In genomic region chr18:50297621-50298442, GRCh38 we compare ENCODE assay signal across 8 cellular contexts. TPM values are rescaled to one million over a fixed set of nuclear protein-coding genes. Genes with fewer than 3 reads are reported as not detected.
DNase-seq lines count a peak whose midpoint lies in the region; ATAC-seq, FAIRE-seq and TF ChIP-seq lines count a peak whose summit lies in the region.

No MANE protein-coding gene starts in this region.

- no peaks in the 10 kb centered on the region for H3K9me3 ChIP-seq in A549

- DNase-seq in A549 (ENCODE audit: low read depth in 1 of 2, low spot score in 1 of 2) (peak in 1 of 2 experiments; percentile 24), NCI-H345 treated with DMSO at 0.1 percent for 48 hours (lab: John Stamatoyannopoulos, UW; ENCODE audit: unreplicated experiment) (peak; percentile 51), epithelial cell of proximal tubule (ENCODE audit: low read depth) (peak; percentile 13), midbrain (lab: John Stamatoyannopoulos, UW) (peak; percentile 73)
- peak; percentile 46 for DNase-seq in activated CD8-positive, alpha-beta memory T cell treated with anti-CD3 and anti-CD28 coated beads, Interleukin-2, amount 50 U/mL, for 24 hours (ENCODE audit: extremely low read depth)
- DNase-seq in stimulated activated CD8-positive, alpha-beta memory T cell treated with anti-CD3 and anti-CD28 coated beads, Interleukin-4, amount 100 ng/mL, for 48 hours = peak; percentile 82

- TF ChIP-seq RAD21 in A549 (conservative IDR thresholded peaks at IDR 0.05 in 1 of 2, IDR thresholded peaks at IDR 0.05 in 1 of 2) = no peak

- TF ChIP-seq EP300 in A549 (IDR thresholded peaks at IDR 0.05) = no peak

- peak overlapping the region; percentile 71 for H3K4me2 ChIP-seq in A549

- no peak for FAIRE-seq in A549 (lab: Jason Lieb, UNC)

- TF ChIP-seq CTCF in A549 (IDR thresholded peaks at IDR 0.05) = no peak
- TF ChIP-seq CTCF in epithelial cell of proximal tubule (conservative IDR thresholded peaks at IDR 0.05; ENCODE audit: low read depth, low read length) = no peak

- ATAC-seq in A549 = peak; percentile 77 to 81; a peak in 4 of 6 replicates
- ATAC-seq in GM18519 (IDR thresholded peaks at IDR 0.05; ENCODE audit: low FRiP score, unreplicated experiment) = peak; percentile 98
- ATAC-seq in HG03045 (IDR thresholded peaks at IDR 0.05; ENCODE audit: unreplicated experiment) = peak; percentile 99

- no peak for TF ChIP-seq POLR2A in A549 (IDR thresholded peaks at IDR 0.05; ENCODE audit: low read length)

- H3K27ac ChIP-seq in A549 = no peak overlapping the region

- CTCF ChIA-PET in A549 (lab: Yijun Ruan, JAX) = interaction anchor here (0.9 to 1.2 kb wide), 2 partner anchors 26 to 52 kb away, joined by 3 to 4 read pairs; no protein-coding TSS in a partner anchor

- no peaks in the 10 kb centered on the region for H3K4me1 ChIP-seq in A549

- H3K4me3 ChIP-seq in A549 (peak overlapping the region; percentile 34; the same call in 2 of the 3 replicates), epithelial cell of proximal tubule (ENCODE audit: low read depth, low read length) (peak overlapping the region; percentile 64)

- POLR2A ChIA-PET in A549 (lab: Yijun Ruan, JAX) = no interaction called here

- WGBS in A549 (ENCODE audit: missing lambda C conversion rate) = 54% methylated on average over 21 of the region's 28 CpGs

TF ChIP-seq in A549, 52 proteins besides CTCF, POLR2A, EP300 and RAD21:
- TF ChIP-seq ZC3H11A (IDR thresholded peaks at IDR 0.05) (no peak), CHD4 (IDR thresholded peaks at IDR 0.05; ENCODE audit: borderline replicate concordance) (no peak)

RNA-seq across cellular contexts. Expression of gene CXXC1, which starts 10.3 kb away (rescaled TPM):
- polyA plus RNA-seq in A549 (2011; rRNA removed) (19.1 and 21.2 TPM in 2 replicates), A549 (2017; fragmentation: RNase III; extraction: RNeasy Plus Mini Kit Qiagen cat#74134 plus additional on column Dnase treatment) (51.2 to 57.4 TPM (median 54.3 TPM) in 3 replicates)
- 72.5 and 73.3 TPM in 2 replicates for polyA plus RNA-seq in A549 (2012; cell fraction: cytosol; rRNA removed)
- 287 and 335 TPM in 2 replicates for polyA plus RNA-seq in A549 (2012; cell fraction: nucleus; rRNA removed)
- polyA minus RNA-seq in A549 (2011; rRNA and poly(A)+ RNA removed) = 18.0 and 19.1 TPM in 2 replicates
- 35.8 and 50.9 TPM in 2 replicates for total RNA-seq in epithelial cell of proximal tubule

RNA-seq across cellular contexts. Expression of gene MBD1, which starts 16.5 kb away (rescaled TPM):
- polyA plus RNA-seq in A549 (2011; rRNA removed) (27.9 and 28.6 TPM in 2 replicates), A549 (2017; fragmentation: RNase III; extraction: RNeasy Plus Mini Kit Qiagen cat#74134 plus additional on column Dnase treatment) (26.7 to 28.6 TPM (median 28.0 TPM) in 3 replicates)
- 33.3 and 35.1 TPM in 2 replicates for polyA plus RNA-seq in A549 (2012; cell fraction: cytosol; rRNA removed)
- 99.0 and 119 TPM in 2 replicates for polyA plus RNA-seq in A549 (2012; cell fraction: nucleus; rRNA removed)
- 28.9 and 34.9 TPM in 2 replicates for polyA minus RNA-seq in A549 (2011; rRNA and poly(A)+ RNA removed)
- total RNA-seq in epithelial cell of proximal tubule = 56.5 and 70.2 TPM in 2 replicates

RNA-seq across cellular contexts. Expression of gene CFAP53, which starts 31.5 kb away (rescaled TPM):
- polyA plus RNA-seq in A549 (2011; rRNA removed) (0.38 and 0.66 TPM in 2 replicates), A549 (2017; fragmentation: RNase III; extraction: RNeasy Plus Mini Kit Qiagen cat#74134 plus additional on column Dnase treatment) (0.45 to 0.55 TPM (median 0.54 TPM) in 3 replicates)
- 0.18 and 0.21 TPM in 2 replicates for polyA plus RNA-seq in A549 (2012; cell fraction: cytosol; rRNA removed)
- polyA plus RNA-seq in A549 (2012; cell fraction: nucleus; rRNA removed) = 0.05 and 0.06 TPM in 2 replicates
- polyA minus RNA-seq in A549 (2011; rRNA and poly(A)+ RNA removed) = 0.12 and 0.19 TPM in 2 replicates
- total RNA-seq in epithelial cell of proximal tubule = 0.22 and 0.69 TPM in 2 replicates
